ENCODE assay signal across 9 cellular contexts in genomic region chr5:134127376-134127861, GRCh38. TPM values are rescaled to one million over a fixed set of nuclear protein-coding genes. Genes with fewer than 3 reads are reported as not detected.
DNase-seq lines count a peak whose midpoint lies in the region; ATAC-seq and TF ChIP-seq lines count a peak whose summit lies in the region.
"Had no signal": no experiment of that assay in that cellular context is flagged by ENCODE, and none has a peak within 500 bp of the region (broad histone marks: within the 10 kb centered on the region; RNA-seq: fewer than 3 reads in every experiment).

No MANE protein-coding gene starts in this region.

- H3K36me3 ChIP-seq in fibroblast of lung (ENCODE audit: control insufficient read depth, insufficient read depth, low read length), result peaks cover 5% of the 10 kb centered on the region
- H3K36me3 ChIP-seq in aorta (ENCODE audit: control insufficient read depth in 1 of 2, insufficient read depth in 2 of 2, low read length in 1 of 2), result no peaks in the 10 kb centered on the region

- WGBS in aorta, 2 donors, result 12 to 20% methylated on average over 14 to 15 of the region's 15 CpGs

- no peak overlapping the region for H3K9ac ChIP-seq in fibroblast of lung (ENCODE audit: insufficient read depth, low read length)

- no peaks in the 10 kb centered on the region for H3K27me3 ChIP-seq in fibroblast of lung (ENCODE audit: control insufficient read depth, insufficient read depth, low read length)
- no peaks in the 10 kb centered on the region for H3K27me3 ChIP-seq in aorta (ENCODE audit: control insufficient read depth in 1 of 2, insufficient read depth in 2 of 2, low read length in 1 of 2)

- H3K4me1 ChIP-seq in fibroblast of lung (ENCODE audit: control insufficient read depth, extremely low read depth, insufficient read depth, low read length) (peaks cover 27% of the 10 kb centered on the region), aorta (ENCODE audit: control insufficient read depth in 1 of 2, insufficient read depth in 2 of 2, low read length in 2 of 2) (no peaks in the 10 kb centered on the region)

- H3K9me3 ChIP-seq in fibroblast of lung (ENCODE audit: control insufficient read depth, insufficient read depth, low read depth, low read length) (no peaks in the 10 kb centered on the region), aorta (ENCODE audit: control insufficient read depth, low read length) (no peaks in the 10 kb centered on the region)

- no peaks in the 10 kb centered on the region for H3K79me2 ChIP-seq in fibroblast of lung (ENCODE audit: control insufficient read depth, insufficient read depth, low read length)

- no peaks in the 10 kb centered on the region for H4K20me1 ChIP-seq in fibroblast of lung (ENCODE audit: control insufficient read depth, extremely low read depth, insufficient read depth, low read length)

- H3K4me3 ChIP-seq in fibroblast of lung (replicated peaks in 1 of 4; ENCODE audit: control extremely low read depth in 1 of 4, insufficient read depth in 1 of 4, low read depth in 3 of 4, low read length in 4 of 4), result no peak overlapping the region
- no peak overlapping the region for H3K4me3 ChIP-seq in aorta (ENCODE audit: low read length in 2 of 2)
- H3K4me3 ChIP-seq: lung had no signal

- intact Hi-C loops in aorta (cut with DNase I), result no loop called here

- no peak overlapping the region for H2AFZ ChIP-seq in fibroblast of lung (ENCODE audit: low read length)

- H3K27ac ChIP-seq in fibroblast of lung (ENCODE audit: insufficient read depth, low read length) (no peak overlapping the region), aorta (ENCODE audit: low read depth in 1 of 2, low read length in 2 of 2) (no peak overlapping the region)

- no peak overlapping the region for H3K4me2 ChIP-seq in fibroblast of lung (ENCODE audit: extremely low read depth, insufficient read depth, low read length)

- ATAC-seq in aorta (ENCODE audit: low FRiP score) (no peak), GM21447 (IDR thresholded peaks at IDR 0.05; ENCODE audit: unreplicated experiment) (no peak)

- TF ChIP-seq CTCF in fibroblast of lung (conservative IDR thresholded peaks at IDR 0.05 in 1 of 2, IDR thresholded peaks at IDR 0.05 in 1 of 2; ENCODE audit: low read depth in 1 of 2, low read length in 2 of 2), result no peak

- DNase-seq in stimulated activated CD4-positive, alpha-beta T cell treated with anti-CD3 and anti-CD28 coated beads, Interleukin-2, amount 100 ng/mL, for 24 hours, result peak; percentile 55 to 57
- no peak for DNase-seq in stimulated activated CD4-positive, alpha-beta T cell treated with anti-CD3 and anti-CD28 coated beads, Interleukin-1b, Interleukin-23, amount 100 ng/mL, for 48 hours
- DNase-seq in T-helper 9 cell (peak; percentile 55), fibroblast of lung (ENCODE audit: low read depth in 2 of 2) (peak; percentile 29 to 66), aorta (peak; percentile 66 to 82), DMS 273 treated with DMSO at 0.1 percent for 48 hours (lab: John Stamatoyannopoulos, UW) (no peak), HT-29 (ENCODE audit: low spot score) (no peak)

RNA-seq across cellular contexts. Expression of gene TCF7, which starts 12.9 kb away (rescaled TPM):
- 1.0 and 3.1 TPM in 2 replicates for total RNA-seq in fibroblast of lung
- 3.3 and 17.3 TPM in 2 replicates for polyA plus RNA-seq in fibroblast of lung
- 6.6 and 28.9 TPM in 2 replicates for polyA plus RNA-seq in fibroblast of lung (2012)
- 18.5 and 58.5 TPM in 2 replicates for polyA minus RNA-seq in fibroblast of lung (ENCODE audit: low replicate concordance)
- total RNA-seq in aorta, result 1 to 10 TPM; 1.6 to 4.4 TPM
- 1 to 10 TPM in 1 of 2 donors, under 1 TPM in 1; 0.54 to 2.8 TPM for polyA plus RNA-seq in aorta
- 23.8 and 28.5 TPM in 2 replicates for total RNA-seq in HT-29 (2014; rRNA removed; shearing (Covaris generic))

RNA-seq across cellular contexts. Expression of gene SKP1, which starts 49.3 kb away (rescaled TPM):
- total RNA-seq in fibroblast of lung (182 and 259 TPM in 2 replicates), aorta (100 to 1,000 TPM; 304 to 330 TPM)
- polyA plus RNA-seq in fibroblast of lung (875 and 985 TPM in 2 replicates), aorta (1,000 to 10,000 TPM in 1 of 2 donors, 100 to 1,000 TPM in 1; 695 to 1,152 TPM)
- 694 and 744 TPM in 2 replicates for polyA plus RNA-seq in fibroblast of lung (2012)
- polyA minus RNA-seq in fibroblast of lung (ENCODE audit: low replicate concordance), result 22.1 and 25.7 TPM in 2 replicates
- 82.2 and 87.7 TPM in 2 replicates for total RNA-seq in HT-29 (2014; rRNA removed; shearing (Covaris generic))

Comparison
In these comparisons a context has a peak if more than half of its experiments do, and no peak if none do; other contexts are left out.
1. DNase-seq: peak in stimulated activated CD4-positive, alpha-beta T cell treated with anti-CD3 and anti-CD28 coated beads, Interleukin-2, amount 100 ng/mL, for 24 hours (2 of 2), T-helper 9 cell (single experiment), fibroblast of lung (2 of 2) and aorta (2 of 2); none in stimulated activated CD4-positive, alpha-beta T cell treated with anti-CD3 and anti-CD28 coated beads, Interleukin-1b, Interleukin-23, amount 100 ng/mL, for 48 hours (single experiment), DMS 273 treated with DMSO at 0.1 percent for 48 hours (single experiment) and HT-29 (single experiment).